2 cellular contexts compared by ENCODE assay signal in the genomic region with DNA sequence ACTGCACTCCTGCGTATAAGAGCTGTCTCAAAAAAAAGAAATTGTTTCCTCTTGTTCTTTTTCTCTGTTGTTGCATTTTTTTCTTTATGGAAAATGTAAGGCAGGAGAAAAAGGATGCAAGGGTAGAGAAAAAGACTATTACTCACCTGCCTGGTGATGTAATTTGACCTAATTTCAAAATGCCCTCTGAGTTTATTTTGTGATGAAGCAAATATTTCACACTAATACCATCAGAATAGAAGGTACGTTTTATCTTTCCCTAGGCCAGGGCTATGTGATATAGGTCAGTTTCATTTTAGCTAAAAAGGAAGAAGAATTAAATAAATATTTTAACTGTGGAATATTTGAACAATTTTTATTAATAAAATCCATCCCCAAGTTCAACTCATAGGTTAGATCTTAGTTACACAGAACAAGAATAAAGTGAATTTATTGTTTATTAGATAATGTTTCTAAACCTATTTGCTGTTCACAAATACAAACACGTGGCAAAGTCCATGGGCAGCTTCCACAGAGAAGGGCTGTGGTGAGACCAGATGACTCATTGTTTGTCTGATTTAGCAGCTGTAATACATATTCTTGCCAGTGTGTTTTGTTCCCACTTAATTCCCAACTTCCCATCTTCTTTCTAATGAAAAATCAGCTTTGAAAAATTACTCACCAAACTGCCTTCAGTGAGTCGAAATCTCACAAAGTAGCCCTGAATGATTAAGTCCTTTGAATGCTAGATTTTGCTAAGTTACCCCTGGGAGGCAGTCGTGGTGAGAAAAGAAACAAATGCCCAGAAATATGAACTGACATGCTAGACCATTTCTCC.
TF ChIP-seq lines count a peak whose summit lies in the region.

No MANE protein-coding gene starts in this region.

TF ChIP-seq in K562, 482 proteins besides CTCF, POLR2A, EP300 and RAD21 (continued from another document):
- TF ChIP-seq, protein P1, sequence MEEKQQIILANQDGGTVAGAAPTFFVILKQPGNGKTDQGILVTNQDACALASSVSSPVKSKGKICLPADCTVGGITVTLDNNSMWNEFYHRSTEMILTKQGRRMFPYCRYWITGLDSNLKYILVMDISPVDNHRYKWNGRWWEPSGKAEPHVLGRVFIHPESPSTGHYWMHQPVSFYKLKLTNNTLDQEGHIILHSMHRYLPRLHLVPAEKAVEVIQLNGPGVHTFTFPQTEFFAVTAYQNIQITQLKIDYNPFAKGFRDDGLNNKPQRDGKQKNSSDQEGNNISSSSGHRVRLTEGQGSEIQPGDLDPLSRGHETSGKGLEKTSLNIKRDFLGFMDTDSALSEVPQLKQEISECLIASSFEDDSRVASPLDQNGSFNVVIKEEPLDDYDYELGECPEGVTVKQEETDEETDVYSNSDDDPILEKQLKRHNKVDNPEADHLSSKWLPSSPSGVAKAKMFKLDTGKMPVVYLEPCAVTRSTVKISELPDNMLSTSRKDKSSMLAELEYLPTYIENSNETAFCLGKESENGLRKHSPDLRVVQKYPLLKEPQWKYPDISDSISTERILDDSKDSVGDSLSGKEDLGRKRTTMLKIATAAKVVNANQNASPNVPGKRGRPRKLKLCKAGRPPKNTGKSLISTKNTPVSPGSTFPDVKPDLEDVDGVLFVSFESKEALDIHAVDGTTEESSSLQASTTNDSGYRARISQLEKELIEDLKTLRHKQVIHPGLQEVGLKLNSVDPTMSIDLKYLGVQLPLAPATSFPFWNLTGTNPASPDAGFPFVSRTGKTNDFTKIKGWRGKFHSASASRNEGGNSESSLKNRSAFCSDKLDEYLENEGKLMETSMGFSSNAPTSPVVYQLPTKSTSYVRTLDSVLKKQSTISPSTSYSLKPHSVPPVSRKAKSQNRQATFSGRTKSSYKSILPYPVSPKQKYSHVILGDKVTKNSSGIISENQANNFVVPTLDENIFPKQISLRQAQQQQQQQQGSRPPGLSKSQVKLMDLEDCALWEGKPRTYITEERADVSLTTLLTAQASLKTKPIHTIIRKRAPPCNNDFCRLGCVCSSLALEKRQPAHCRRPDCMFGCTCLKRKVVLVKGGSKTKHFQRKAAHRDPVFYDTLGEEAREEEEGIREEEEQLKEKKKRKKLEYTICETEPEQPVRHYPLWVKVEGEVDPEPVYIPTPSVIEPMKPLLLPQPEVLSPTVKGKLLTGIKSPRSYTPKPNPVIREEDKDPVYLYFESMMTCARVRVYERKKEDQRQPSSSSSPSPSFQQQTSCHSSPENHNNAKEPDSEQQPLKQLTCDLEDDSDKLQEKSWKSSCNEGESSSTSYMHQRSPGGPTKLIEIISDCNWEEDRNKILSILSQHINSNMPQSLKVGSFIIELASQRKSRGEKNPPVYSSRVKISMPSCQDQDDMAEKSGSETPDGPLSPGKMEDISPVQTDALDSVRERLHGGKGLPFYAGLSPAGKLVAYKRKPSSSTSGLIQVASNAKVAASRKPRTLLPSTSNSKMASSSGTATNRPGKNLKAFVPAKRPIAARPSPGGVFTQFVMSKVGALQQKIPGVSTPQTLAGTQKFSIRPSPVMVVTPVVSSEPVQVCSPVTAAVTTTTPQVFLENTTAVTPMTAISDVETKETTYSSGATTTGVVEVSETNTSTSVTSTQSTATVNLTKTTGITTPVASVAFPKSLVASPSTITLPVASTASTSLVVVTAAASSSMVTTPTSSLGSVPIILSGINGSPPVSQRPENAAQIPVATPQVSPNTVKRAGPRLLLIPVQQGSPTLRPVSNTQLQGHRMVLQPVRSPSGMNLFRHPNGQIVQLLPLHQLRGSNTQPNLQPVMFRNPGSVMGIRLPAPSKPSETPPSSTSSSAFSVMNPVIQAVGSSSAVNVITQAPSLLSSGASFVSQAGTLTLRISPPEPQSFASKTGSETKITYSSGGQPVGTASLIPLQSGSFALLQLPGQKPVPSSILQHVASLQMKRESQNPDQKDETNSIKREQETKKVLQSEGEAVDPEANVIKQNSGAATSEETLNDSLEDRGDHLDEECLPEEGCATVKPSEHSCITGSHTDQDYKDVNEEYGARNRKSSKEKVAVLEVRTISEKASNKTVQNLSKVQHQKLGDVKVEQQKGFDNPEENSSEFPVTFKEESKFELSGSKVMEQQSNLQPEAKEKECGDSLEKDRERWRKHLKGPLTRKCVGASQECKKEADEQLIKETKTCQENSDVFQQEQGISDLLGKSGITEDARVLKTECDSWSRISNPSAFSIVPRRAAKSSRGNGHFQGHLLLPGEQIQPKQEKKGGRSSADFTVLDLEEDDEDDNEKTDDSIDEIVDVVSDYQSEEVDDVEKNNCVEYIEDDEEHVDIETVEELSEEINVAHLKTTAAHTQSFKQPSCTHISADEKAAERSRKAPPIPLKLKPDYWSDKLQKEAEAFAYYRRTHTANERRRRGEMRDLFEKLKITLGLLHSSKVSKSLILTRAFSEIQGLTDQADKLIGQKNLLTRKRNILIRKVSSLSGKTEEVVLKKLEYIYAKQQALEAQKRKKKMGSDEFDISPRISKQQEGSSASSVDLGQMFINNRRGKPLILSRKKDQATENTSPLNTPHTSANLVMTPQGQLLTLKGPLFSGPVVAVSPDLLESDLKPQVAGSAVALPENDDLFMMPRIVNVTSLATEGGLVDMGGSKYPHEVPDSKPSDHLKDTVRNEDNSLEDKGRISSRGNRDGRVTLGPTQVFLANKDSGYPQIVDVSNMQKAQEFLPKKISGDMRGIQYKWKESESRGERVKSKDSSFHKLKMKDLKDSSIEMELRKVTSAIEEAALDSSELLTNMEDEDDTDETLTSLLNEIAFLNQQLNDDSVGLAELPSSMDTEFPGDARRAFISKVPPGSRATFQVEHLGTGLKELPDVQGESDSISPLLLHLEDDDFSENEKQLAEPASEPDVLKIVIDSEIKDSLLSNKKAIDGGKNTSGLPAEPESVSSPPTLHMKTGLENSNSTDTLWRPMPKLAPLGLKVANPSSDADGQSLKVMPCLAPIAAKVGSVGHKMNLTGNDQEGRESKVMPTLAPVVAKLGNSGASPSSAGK (IDR thresholded peaks at IDR 0.05), result peak; percentile 26; the same call in 1 of the 2 replicates
- TF ChIP-seq JUN (IDR thresholded peaks at IDR 0.05; ENCODE audit: borderline replicate concordance, low read depth, low read length) (0 out of 2 replicates have a peak, but pooled peaks have one; percentile 25), JUN (CRISPR knock-in tag; IDR thresholded peaks at IDR 0.05; ENCODE audit: borderline replicate concordance) (no peak)

TF ChIP-seq in HepG2, 621 proteins besides CTCF, POLR2A, EP300 and RAD21 (continued from another document and continues in another):
- TF ChIP-seq DBP (CRISPR knock-in tag; IDR thresholded peaks at IDR 0.05; ENCODE audit: not compliant biosample characterization), result no peak
- peak; percentile 36; the same call in 1 of the 3 replicates for TF ChIP-seq MXI1 (IDR thresholded peaks at IDR 0.05; ENCODE audit: borderline replicate concordance, low read depth, low read length)
- no peak for TF ChIP-seq ZNF552 (CRISPR knock-in tag; IDR thresholded peaks at IDR 0.05; ENCODE audit: borderline replicate concordance)
- TF ChIP-seq ELF3 (CRISPR knock-in tag; IDR thresholded peaks at IDR 0.05), result no peak
- TF ChIP-seq CREB1 (IDR thresholded peaks at IDR 0.05), result no peak
- 0 out of 2 replicates have a peak, but pooled peaks have one; percentile 5 for TF ChIP-seq CREB1 (CRISPR knock-in tag; IDR thresholded peaks at IDR 0.05)
- TF ChIP-seq POLR2AphosphoS2 (IDR thresholded peaks at IDR 0.05; ENCODE audit: low read depth, low read length), result no peak
- peak; percentile 57; the same call in 1 of the 2 replicates for TF ChIP-seq HMG20A (CRISPR knock-in tag; IDR thresholded peaks at IDR 0.05; ENCODE audit: borderline replicate concordance)
- TF ChIP-seq, protein P2, sequence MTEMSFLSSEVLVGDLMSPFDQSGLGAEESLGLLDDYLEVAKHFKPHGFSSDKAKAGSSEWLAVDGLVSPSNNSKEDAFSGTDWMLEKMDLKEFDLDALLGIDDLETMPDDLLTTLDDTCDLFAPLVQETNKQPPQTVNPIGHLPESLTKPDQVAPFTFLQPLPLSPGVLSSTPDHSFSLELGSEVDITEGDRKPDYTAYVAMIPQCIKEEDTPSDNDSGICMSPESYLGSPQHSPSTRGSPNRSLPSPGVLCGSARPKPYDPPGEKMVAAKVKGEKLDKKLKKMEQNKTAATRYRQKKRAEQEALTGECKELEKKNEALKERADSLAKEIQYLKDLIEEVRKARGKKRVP (CRISPR knock-in tag; IDR thresholded peaks at IDR 0.05), result peak in 1 of 2 experiments; percentile 20; a peak in 2 of 4 replicates
- no peak for TF ChIP-seq MIER2 (CRISPR knock-in tag; IDR thresholded peaks at IDR 0.05)
- peak; percentile 21; the same call in 1 of the 2 replicates for TF ChIP-seq NR2C2 (CRISPR knock-in tag; IDR thresholded peaks at IDR 0.05; ENCODE audit: borderline replicate concordance)
- 0 out of 2 replicates have a peak, but pooled peaks have one; percentile 8 for TF ChIP-seq RXRB (CRISPR knock-in tag; IDR thresholded peaks at IDR 0.05; ENCODE audit: borderline replicate concordance)
- no peak for TF ChIP-seq FOXP1 (IDR thresholded peaks at IDR 0.05)
- peak; percentile 73 for TF ChIP-seq FOXP1 (CRISPR knock-in tag; IDR thresholded peaks at IDR 0.05)
- TF ChIP-seq SP2 (CRISPR knock-in tag; IDR thresholded peaks at IDR 0.05), result no peak
- TF ChIP-seq, protein P3, sequence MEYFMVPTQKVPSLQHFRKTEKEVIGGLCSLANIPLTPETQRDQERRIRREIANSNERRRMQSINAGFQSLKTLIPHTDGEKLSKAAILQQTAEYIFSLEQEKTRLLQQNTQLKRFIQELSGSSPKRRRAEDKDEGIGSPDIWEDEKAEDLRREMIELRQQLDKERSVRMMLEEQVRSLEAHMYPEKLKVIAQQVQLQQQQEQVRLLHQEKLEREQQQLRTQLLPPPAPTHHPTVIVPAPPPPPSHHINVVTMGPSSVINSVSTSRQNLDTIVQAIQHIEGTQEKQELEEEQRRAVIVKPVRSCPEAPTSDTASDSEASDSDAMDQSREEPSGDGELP (IDR thresholded peaks at IDR 0.05; ENCODE audit: borderline replicate concordance, low read depth), result peak; percentile 55; the same call in 1 of the 2 replicates
- TF ChIP-seq, protein P4, sequence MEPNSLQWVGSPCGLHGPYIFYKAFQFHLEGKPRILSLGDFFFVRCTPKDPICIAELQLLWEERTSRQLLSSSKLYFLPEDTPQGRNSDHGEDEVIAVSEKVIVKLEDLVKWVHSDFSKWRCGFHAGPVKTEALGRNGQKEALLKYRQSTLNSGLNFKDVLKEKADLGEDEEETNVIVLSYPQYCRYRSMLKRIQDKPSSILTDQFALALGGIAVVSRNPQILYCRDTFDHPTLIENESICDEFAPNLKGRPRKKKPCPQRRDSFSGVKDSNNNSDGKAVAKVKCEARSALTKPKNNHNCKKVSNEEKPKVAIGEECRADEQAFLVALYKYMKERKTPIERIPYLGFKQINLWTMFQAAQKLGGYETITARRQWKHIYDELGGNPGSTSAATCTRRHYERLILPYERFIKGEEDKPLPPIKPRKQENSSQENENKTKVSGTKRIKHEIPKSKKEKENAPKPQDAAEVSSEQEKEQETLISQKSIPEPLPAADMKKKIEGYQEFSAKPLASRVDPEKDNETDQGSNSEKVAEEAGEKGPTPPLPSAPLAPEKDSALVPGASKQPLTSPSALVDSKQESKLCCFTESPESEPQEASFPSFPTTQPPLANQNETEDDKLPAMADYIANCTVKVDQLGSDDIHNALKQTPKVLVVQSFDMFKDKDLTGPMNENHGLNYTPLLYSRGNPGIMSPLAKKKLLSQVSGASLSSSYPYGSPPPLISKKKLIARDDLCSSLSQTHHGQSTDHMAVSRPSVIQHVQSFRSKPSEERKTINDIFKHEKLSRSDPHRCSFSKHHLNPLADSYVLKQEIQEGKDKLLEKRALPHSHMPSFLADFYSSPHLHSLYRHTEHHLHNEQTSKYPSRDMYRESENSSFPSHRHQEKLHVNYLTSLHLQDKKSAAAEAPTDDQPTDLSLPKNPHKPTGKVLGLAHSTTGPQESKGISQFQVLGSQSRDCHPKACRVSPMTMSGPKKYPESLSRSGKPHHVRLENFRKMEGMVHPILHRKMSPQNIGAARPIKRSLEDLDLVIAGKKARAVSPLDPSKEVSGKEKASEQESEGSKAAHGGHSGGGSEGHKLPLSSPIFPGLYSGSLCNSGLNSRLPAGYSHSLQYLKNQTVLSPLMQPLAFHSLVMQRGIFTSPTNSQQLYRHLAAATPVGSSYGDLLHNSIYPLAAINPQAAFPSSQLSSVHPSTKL (CRISPR knock-in tag; IDR thresholded peaks at IDR 0.05), result peak; percentile 54; the same call in 1 of the 2 replicates
- TF ChIP-seq, protein P5, sequence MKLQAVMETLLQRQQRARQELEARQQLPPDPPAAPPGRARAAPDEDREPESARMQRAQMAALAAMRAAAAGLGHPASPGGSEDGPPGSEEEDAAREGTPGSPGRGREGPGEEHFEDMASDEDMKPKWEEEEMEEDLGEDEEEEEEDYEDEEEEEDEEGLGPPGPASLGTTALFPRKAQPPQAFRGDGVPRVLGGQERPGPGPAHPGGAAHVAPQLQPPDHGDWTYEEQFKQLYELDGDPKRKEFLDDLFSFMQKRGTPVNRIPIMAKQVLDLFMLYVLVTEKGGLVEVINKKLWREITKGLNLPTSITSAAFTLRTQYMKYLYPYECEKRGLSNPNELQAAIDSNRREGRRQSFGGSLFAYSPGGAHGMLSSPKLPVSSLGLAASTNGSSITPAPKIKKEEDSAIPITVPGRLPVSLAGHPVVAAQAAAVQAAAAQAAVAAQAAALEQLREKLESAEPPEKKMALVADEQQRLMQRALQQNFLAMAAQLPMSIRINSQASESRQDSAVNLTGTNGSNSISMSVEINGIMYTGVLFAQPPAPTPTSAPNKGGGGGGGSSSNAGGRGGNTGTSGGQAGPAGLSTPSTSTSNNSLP (IDR thresholded peaks at IDR 0.05; ENCODE audit: low read depth, low read length), result peak; percentile 33
- TF ChIP-seq SALL1 (CRISPR knock-in tag; IDR thresholded peaks at IDR 0.05), result peak; percentile 34; the same call in 1 of the 2 replicates
- no peak for TF ChIP-seq KDM2A (CRISPR knock-in tag; IDR thresholded peaks at IDR 0.05; ENCODE audit: borderline replicate concordance, low read depth)
- TF ChIP-seq ZNF260 (CRISPR knock-in tag; IDR thresholded peaks at IDR 0.05; ENCODE audit: borderline replicate concordance, low read depth), result no peak
- TF ChIP-seq, protein P6, sequence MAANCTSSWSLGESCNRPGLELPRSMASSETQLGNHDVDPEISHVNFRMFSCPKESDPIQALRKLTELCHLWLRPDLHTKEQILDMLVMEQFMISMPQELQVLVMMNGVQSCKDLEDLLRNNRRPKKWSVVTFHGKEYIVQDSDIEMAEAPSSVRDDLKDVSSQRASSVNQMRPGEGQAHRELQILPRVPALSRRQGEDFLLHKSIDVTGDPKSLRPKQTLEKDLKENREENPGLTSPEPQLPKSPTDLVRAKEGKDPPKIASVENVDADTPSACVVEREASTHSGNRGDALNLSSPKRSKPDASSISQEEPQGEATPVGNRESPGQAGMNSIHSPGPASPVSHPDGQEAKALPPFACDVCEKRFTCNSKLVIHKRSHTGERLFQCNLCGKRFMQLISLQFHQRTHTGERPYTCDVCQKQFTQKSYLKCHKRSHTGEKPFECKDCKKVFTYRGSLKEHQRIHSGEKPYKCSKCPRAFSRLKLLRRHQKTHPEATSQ (CRISPR knock-in tag; IDR thresholded peaks at IDR 0.05; ENCODE audit: borderline replicate concordance), result no peak
- no peak for TF ChIP-seq SUZ12 (IDR thresholded peaks at IDR 0.05; ENCODE audit: low read depth, low read length)
